ENCODE assay signal across 11 cellular contexts in the genomic region with DNA sequence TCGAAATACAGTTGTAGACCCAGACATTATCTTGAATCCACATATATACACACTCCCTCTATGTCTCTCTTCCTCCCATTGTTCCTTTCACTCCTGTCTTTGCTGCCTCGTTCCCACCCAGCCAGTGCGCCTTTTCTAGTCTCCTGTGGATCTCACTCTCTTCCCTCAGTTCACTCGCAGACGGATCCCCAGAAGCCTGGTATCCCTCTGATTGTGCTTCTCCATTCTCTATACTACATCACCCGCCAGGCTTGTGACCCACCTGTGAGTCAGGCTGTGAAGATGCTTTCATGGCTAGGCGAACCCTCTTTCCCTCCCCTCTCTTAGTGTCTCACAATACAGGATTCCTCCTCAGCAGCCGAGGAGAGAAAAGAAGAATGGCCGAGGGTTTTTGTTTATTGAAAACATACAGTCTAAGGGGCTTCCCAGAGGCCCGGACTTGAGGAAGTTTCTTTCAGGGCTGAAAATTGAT. TPM values are rescaled to one million over a fixed set of nuclear protein-coding genes. Genes with fewer than 3 reads are reported as not detected.
DNase-seq lines count a peak whose midpoint lies in the region; ATAC-seq and TF ChIP-seq lines count a peak whose summit lies in the region.
"Had no signal": no experiment of that assay in that cellular context is flagged by ENCODE, and none has a peak within 500 bp of the region (broad histone marks: within the 10 kb centered on the region; RNA-seq: fewer than 3 reads in every experiment).

No MANE protein-coding gene starts in this region.

- H3K9me3 ChIP-seq in DOHH2 (ENCODE audit: control insufficient read depth, insufficient read depth, low read length), result no peaks in the 10 kb centered on the region
- no peaks in the 10 kb centered on the region for H3K9me3 ChIP-seq in MM.1S (replicated peaks; ENCODE audit: insufficient read depth, low read length)

- DNase-seq in MM.1S (no peak), chondrocyte (ENCODE audit: low spot score) (no peak), nephron progenitor cell (no peak), erythroblast (lab: John Stamatoyannopoulos, UW) (no peak), NCI-H2107 treated with DMSO at 0.1 percent for 48 hours (lab: John Stamatoyannopoulos, UW; ENCODE audit: unreplicated experiment) (no peak)
- no peak for DNase-seq in stimulated activated CD4-positive, alpha-beta T cell treated with anti-CD3 and anti-CD28 coated beads, Interleukin-4, amount 100 ng/mL, for 4 hours
- DNase-seq in stimulated activated naive CD8-positive, alpha-beta T cell treated with anti-CD3 and anti-CD28 coated beads, Interleukin-15, amount 100 ng/mL, for 72 hours, result no peak
- DNase-seq: foreskin melanocyte had no signal

- no peak for TF ChIP-seq CTCF in DOHH2 (IDR thresholded peaks at IDR 0.05; ENCODE audit: low read depth, low read length, poor library complexity, severe bottlenecking)
- TF ChIP-seq CTCF in MM.1S (IDR thresholded peaks at IDR 0.05; ENCODE audit: low read length), result no peak; the same call in 1 of the 2 replicates
- no peak for TF ChIP-seq CTCF in chondrocyte (IDR thresholded peaks at IDR 0.05)
- peak; percentile 2 for TF ChIP-seq CTCF in nephron progenitor cell (IDR thresholded peaks at IDR 0.05)

- H3K27ac Mint-ChIP-seq in chondrocyte (ENCODE audit: unreplicated experiment) (no peak overlapping the region), nephron progenitor cell (no peak overlapping the region)
- no peak overlapping the region for H3K27ac Mint-ChIP-seq in stimulated activated naive CD8-positive, alpha-beta T cell treated with anti-CD3 and anti-CD28 coated beads, Interleukin-15, amount 100 ng/mL, for 72 hours

- no peaks in the 10 kb centered on the region for H4K20me1 ChIP-seq in DOHH2 (ENCODE audit: control insufficient read depth, insufficient read depth, low read depth, low read length)
- no peaks in the 10 kb centered on the region for H4K20me1 ChIP-seq in MM.1S (ENCODE audit: insufficient read depth, low read length)

- peak overlapping the region; percentile 83; the same call in 1 of the 2 replicates for H2AFZ ChIP-seq in MM.1S (ENCODE audit: low read length)

- H3K79me2 ChIP-seq in DOHH2 (ENCODE audit: control insufficient read depth, low read length) (peaks cover 19% of the 10 kb centered on the region), MM.1S (ENCODE audit: low read length) (peaks cover 2% of the 10 kb centered on the region)

- peaks cover 15% of the 10 kb centered on the region for H3F3A ChIP-seq in DOHH2 (ENCODE audit: control insufficient read depth, insufficient read depth)
- H3F3A ChIP-seq in MM.1S (ENCODE audit: insufficient read depth, low read length), result peaks cover 19% of the 10 kb centered on the region

- peak overlapping the region; percentile 96 for H3K4me3 ChIP-seq in DOHH2 (ENCODE audit: low read length)
- H3K4me3 ChIP-seq in MM.1S (ENCODE audit: low read length), result peak overlapping the region; percentile 76; the same call in 1 of the 2 replicates

- peaks cover 20% of the 10 kb centered on the region for H3K36me3 ChIP-seq in DOHH2 (ENCODE audit: control insufficient read depth, low read length)
- H3K36me3 ChIP-seq in MM.1S (replicated peaks; ENCODE audit: insufficient read depth, low read length), result no peaks in the 10 kb centered on the region

- no peak overlapping the region for H3K27ac ChIP-seq in DOHH2 (ENCODE audit: low read depth, low read length)
- H3K27ac ChIP-seq in MM.1S (ENCODE audit: low read length), result no peak overlapping the region

- no peaks in the 10 kb centered on the region for H3K27me3 Mint-ChIP-seq in chondrocyte (ENCODE audit: low read depth)
- H3K27me3 Mint-ChIP-seq in nephron progenitor cell (ENCODE audit: low read depth, poor library complexity), result peaks cover 10% of the 10 kb centered on the region
- no peaks in the 10 kb centered on the region for H3K27me3 Mint-ChIP-seq in stimulated activated naive CD8-positive, alpha-beta T cell treated with anti-CD3 and anti-CD28 coated beads, Interleukin-15, amount 100 ng/mL, for 72 hours

- H3K4me1 Mint-ChIP-seq in chondrocyte (ENCODE audit: low read depth), result peaks cover 17% of the 10 kb centered on the region
- peaks cover 30% of the 10 kb centered on the region for H3K4me1 Mint-ChIP-seq in nephron progenitor cell
- H3K4me1 Mint-ChIP-seq in stimulated activated naive CD8-positive, alpha-beta T cell treated with anti-CD3 and anti-CD28 coated beads, Interleukin-15, amount 100 ng/mL, for 72 hours, result peaks cover 32% of the 10 kb centered on the region

- no peaks in the 10 kb centered on the region for H3K9me2 ChIP-seq in DOHH2 (replicated peaks; ENCODE audit: control insufficient read depth, low read length)
- no peaks in the 10 kb centered on the region for H3K9me2 ChIP-seq in MM.1S (replicated peaks; ENCODE audit: insufficient read depth, low read length)

- ATAC-seq in stimulated activated naive CD8-positive, alpha-beta T cell treated with anti-CD3 and anti-CD28 coated beads, Interleukin-15, amount 100 ng/mL, for 72 hours, result no peak

- H3K27me3 ChIP-seq in DOHH2 (ENCODE audit: control insufficient read depth, low read length) (no peaks in the 10 kb centered on the region), MM.1S (replicated peaks; ENCODE audit: insufficient read depth, low read length) (no peaks in the 10 kb centered on the region)

- no peak for TF ChIP-seq POLR2A in erythroblast (IDR thresholded peaks at IDR 0.05; ENCODE audit: low read length)

- peak overlapping the region; percentile 97 for H3K4me2 ChIP-seq in DOHH2 (ENCODE audit: low read length)
- H3K4me2 ChIP-seq in MM.1S (ENCODE audit: low read depth, low read length), result peak overlapping the region; percentile 99

- H3K4me1 ChIP-seq in DOHH2 (ENCODE audit: control insufficient read depth, low read length) (peaks cover 35% of the 10 kb centered on the region), MM.1S (ENCODE audit: low read length) (peaks cover 13% of the 10 kb centered on the region)

- H3K4me3 Mint-ChIP-seq in chondrocyte (ENCODE audit: unreplicated experiment), result peak overlapping the region; percentile 75
- peak overlapping the region; percentile 80 for H3K4me3 Mint-ChIP-seq in nephron progenitor cell
- peak overlapping the region in 1 of 2 donors; percentile 7 for H3K4me3 Mint-ChIP-seq in stimulated activated naive CD8-positive, alpha-beta T cell treated with anti-CD3 and anti-CD28 coated beads, Interleukin-15, amount 100 ng/mL, for 72 hours

- H3K9me3 Mint-ChIP-seq in chondrocyte (ENCODE audit: low read depth) (no peaks in the 10 kb centered on the region), nephron progenitor cell (no peaks in the 10 kb centered on the region)
- H3K9me3 Mint-ChIP-seq in stimulated activated naive CD8-positive, alpha-beta T cell treated with anti-CD3 and anti-CD28 coated beads, Interleukin-15, amount 100 ng/mL, for 72 hours, result no peaks in the 10 kb centered on the region

- H3K36me3 Mint-ChIP-seq in chondrocyte (ENCODE audit: low read depth) (peaks cover 4% of the 10 kb centered on the region), nephron progenitor cell (ENCODE audit: low read depth) (peaks cover 7% of the 10 kb centered on the region)

- H3K9ac ChIP-seq in MM.1S (ENCODE audit: low read length), result no peak overlapping the region

RNA-seq across cellular contexts. Expression of a gene that starts 1.5 kb away (rescaled TPM):
- total RNA-seq in chondrocyte, result 4.3 to 4.4 TPM (median 4.4 TPM) in 3 replicates

RNA-seq across cellular contexts. Expression of a gene that starts 5.4 kb away (rescaled TPM):
- total RNA-seq in chondrocyte, result 36.7 to 50.2 TPM (median 37.0 TPM) in 3 replicates

RNA-seq across cellular contexts. Expression of a gene that starts 16.6 kb away (rescaled TPM):
- total RNA-seq in chondrocyte, result 68.3 to 77.1 TPM (median 71.4 TPM) in 3 replicates

RNA-seq across cellular contexts. Expression of a gene that starts 22.5 kb away (rescaled TPM):
- total RNA-seq in chondrocyte, result not detected in 3 replicates
- total RNA-seq: G401, LHCN-M2 had no signal

RNA-seq across cellular contexts. Expression of a gene that starts 23.4 kb away (rescaled TPM):
- 34.0 to 42.8 TPM (median 42.8 TPM) in 3 replicates for total RNA-seq in chondrocyte
